ENCODE assay signal across 1 cellular context in the genomic region with DNA sequence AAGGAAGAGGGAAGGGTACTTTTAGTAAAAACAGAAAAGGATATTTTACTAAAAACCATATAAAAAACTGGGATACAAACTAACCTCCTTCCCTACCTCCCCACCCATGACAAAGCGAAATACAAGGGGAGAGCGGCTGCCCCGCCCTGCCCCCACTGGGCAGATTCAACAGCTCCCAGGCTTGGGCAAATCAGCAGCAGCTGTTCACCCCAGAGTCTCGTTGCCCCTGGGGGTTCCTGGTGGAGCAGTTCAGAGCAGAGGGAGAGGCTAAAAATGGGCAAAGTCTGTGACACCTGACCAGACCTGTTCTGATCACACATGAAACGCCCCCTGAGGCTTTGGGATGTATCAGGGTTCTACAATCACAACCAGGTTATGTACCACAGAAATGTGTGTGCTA.
TF ChIP-seq lines count a peak whose summit lies in the region.

No MANE protein-coding gene starts in this region.

TF ChIP-seq in GM23338, 12 proteins besides CTCF, POLR2A, EP300 and RAD21:
- TF ChIP-seq, protein P1, sequence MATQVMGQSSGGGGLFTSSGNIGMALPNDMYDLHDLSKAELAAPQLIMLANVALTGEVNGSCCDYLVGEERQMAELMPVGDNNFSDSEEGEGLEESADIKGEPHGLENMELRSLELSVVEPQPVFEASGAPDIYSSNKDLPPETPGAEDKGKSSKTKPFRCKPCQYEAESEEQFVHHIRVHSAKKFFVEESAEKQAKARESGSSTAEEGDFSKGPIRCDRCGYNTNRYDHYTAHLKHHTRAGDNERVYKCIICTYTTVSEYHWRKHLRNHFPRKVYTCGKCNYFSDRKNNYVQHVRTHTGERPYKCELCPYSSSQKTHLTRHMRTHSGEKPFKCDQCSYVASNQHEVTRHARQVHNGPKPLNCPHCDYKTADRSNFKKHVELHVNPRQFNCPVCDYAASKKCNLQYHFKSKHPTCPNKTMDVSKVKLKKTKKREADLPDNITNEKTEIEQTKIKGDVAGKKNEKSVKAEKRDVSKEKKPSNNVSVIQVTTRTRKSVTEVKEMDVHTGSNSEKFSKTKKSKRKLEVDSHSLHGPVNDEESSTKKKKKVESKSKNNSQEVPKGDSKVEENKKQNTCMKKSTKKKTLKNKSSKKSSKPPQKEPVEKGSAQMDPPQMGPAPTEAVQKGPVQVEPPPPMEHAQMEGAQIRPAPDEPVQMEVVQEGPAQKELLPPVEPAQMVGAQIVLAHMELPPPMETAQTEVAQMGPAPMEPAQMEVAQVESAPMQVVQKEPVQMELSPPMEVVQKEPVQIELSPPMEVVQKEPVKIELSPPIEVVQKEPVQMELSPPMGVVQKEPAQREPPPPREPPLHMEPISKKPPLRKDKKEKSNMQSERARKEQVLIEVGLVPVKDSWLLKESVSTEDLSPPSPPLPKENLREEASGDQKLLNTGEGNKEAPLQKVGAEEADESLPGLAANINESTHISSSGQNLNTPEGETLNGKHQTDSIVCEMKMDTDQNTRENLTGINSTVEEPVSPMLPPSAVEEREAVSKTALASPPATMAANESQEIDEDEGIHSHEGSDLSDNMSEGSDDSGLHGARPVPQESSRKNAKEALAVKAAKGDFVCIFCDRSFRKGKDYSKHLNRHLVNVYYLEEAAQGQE (IDR thresholded peaks at IDR 0.05; ENCODE audit: unreplicated experiment), result no peak
- TF ChIP-seq POLR2AphosphoS5 (IDR thresholded peaks at IDR 0.05; ENCODE audit: low read depth) (no peak), JUNB (IDR thresholded peaks at IDR 0.05; ENCODE audit: unreplicated experiment) (no peak), ZNF114 (CRISPR knock-in tag; IDR thresholded peaks at IDR 0.05) (no peak), EZH2phosphoT487 (IDR thresholded peaks at IDR 0.05; ENCODE audit: unreplicated experiment) (no peak), CREB1 (CRISPR knock-in tag; IDR thresholded peaks at IDR 0.05; ENCODE audit: low read depth) (no peak)
